Comparison of ENCODE assay signal across 8 cellular contexts in the genomic region with DNA sequence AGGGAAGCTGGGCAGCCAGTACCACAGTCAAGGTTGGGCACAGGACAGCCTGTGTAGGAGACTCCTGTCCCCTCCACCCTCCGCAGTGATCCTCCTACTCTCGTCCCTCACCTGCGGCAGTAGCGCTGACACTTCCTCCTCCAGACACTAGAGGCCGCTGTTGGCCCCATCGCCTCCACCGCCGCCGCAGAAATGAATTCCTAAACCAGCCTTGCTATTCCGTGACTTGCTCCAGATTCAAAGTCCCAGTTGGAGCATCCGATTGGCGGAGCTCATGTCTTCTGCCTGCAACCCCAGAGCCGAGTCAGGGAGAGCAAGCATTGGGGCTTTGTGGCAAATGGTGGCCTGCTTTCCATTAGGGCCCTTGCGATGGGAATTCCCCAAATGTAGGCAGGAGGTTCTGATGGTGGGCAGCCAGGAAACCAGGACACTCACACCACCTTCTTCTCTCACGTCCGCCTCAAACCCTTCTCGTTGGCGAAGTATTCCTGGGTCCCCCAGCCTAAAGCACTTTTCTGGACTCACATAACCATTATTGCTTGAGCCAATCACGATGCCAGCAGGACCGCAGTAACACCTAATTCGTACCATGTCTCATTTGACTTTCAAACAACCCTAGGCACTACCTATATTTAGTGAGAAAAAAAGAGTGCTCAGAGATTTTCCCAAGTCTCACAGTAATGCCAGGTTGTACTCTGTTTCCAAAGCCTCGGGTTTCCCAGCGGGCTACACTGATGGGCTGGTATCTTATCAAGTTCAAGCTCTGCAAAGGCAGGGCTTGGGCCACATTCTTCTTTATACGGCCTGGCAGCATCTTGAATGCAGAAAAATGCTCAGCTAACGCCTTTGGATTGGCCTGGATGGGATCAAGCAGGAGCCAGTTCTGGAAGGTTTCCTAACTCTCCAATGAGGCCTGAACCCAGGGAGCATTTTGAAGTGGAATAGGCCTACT. TPM values are rescaled to one million over a fixed set of nuclear protein-coding genes. Genes with fewer than 3 reads are reported as not detected.
DNase-seq lines count a peak whose midpoint lies in the region; ATAC-seq and TF ChIP-seq lines count a peak whose summit lies in the region.

No MANE protein-coding gene starts in this region.

- H3K9me3 Mint-ChIP-seq in activated CD8-positive, alpha-beta T cell treated with anti-CD3 and anti-CD28 coated beads, Interleukin-2, amount 10 ng/mL, durations not matched to agents 7 days and 5 days (ENCODE audit: insufficient read depth), result no peaks in the 10 kb centered on the region
- no peaks in the 10 kb centered on the region for H3K9me3 Mint-ChIP-seq in effector memory CD8-positive, alpha-beta T cell

- no peaks in the 10 kb centered on the region for H3K9me3 ChIP-seq in mesenchymal stem cell (ENCODE audit: control insufficient read depth, low read length)

- peak overlapping the region; percentile 66 for H2AFZ ChIP-seq in mesenchymal stem cell (ENCODE audit: low read depth, low read length)

- H3K14ac ChIP-seq in mesenchymal stem cell (ENCODE audit: low read length in 2 of 2), result no peak overlapping the region

- H2AK5ac ChIP-seq in mesenchymal stem cell (ENCODE audit: low read length, severe bottlenecking), result peak overlapping the region; percentile 1

- ATAC-seq in HG03439 (IDR thresholded peaks at IDR 0.05; ENCODE audit: unreplicated experiment), result peak; percentile 32
- peak; percentile 21 for ATAC-seq in activated CD8-positive, alpha-beta T cell treated with anti-CD3 and anti-CD28 coated beads, Interleukin-2, amount 10 ng/mL, durations not matched to agents 7 days and 5 days
- no peak for ATAC-seq in effector memory CD8-positive, alpha-beta T cell (replicated peaks)
- no peak for ATAC-seq in GM18502 (IDR thresholded peaks at IDR 0.05; ENCODE audit: poor library complexity, unreplicated experiment)

- H3K27ac ChIP-seq in mesenchymal stem cell (ENCODE audit: low read length, poor library complexity, severe bottlenecking), result peak overlapping the region; percentile 83

- peak overlapping the region; percentile 66 for H4K8ac ChIP-seq in mesenchymal stem cell (ENCODE audit: low read length)

- H3K4me2 ChIP-seq in mesenchymal stem cell (ENCODE audit: low read length, poor library complexity, severe bottlenecking), result peak overlapping the region; percentile 56

- peak overlapping the region; percentile 30 to 31 for H3K18ac ChIP-seq in mesenchymal stem cell (ENCODE audit: low read depth in 1 of 2, low read length in 2 of 2)

- peaks cover 20% of the 10 kb centered on the region for H3K36me3 Mint-ChIP-seq in activated CD8-positive, alpha-beta T cell treated with anti-CD3 and anti-CD28 coated beads, Interleukin-2, amount 10 ng/mL, durations not matched to agents 7 days and 5 days (ENCODE audit: low read depth)
- H3K36me3 Mint-ChIP-seq in effector memory CD8-positive, alpha-beta T cell (ENCODE audit: insufficient read depth), result peaks cover 48% of the 10 kb centered on the region

- peaks cover 39% of the 10 kb centered on the region for H3K4me1 Mint-ChIP-seq in activated CD8-positive, alpha-beta T cell treated with anti-CD3 and anti-CD28 coated beads, Interleukin-2, amount 10 ng/mL, durations not matched to agents 7 days and 5 days (ENCODE audit: low read depth)
- peaks cover 28 to 34% of the 10 kb centered on the region in 2 donors for H3K4me1 Mint-ChIP-seq in effector memory CD8-positive, alpha-beta T cell (ENCODE audit: low read depth in 2 of 2)

- 36% methylated on average over 25 of the region's 25 CpGs for WGBS in mesenchymal stem cell

- H2BK15ac ChIP-seq in mesenchymal stem cell (ENCODE audit: low read depth, poor library complexity, severe bottlenecking), result no peak overlapping the region

- H3K27me3 Mint-ChIP-seq in activated CD8-positive, alpha-beta T cell treated with anti-CD3 and anti-CD28 coated beads, Interleukin-2, amount 10 ng/mL, durations not matched to agents 7 days and 5 days (ENCODE audit: low read depth), result no peaks in the 10 kb centered on the region
- no peaks in the 10 kb centered on the region for H3K27me3 Mint-ChIP-seq in effector memory CD8-positive, alpha-beta T cell

- no peaks in the 10 kb centered on the region for H3K27me3 ChIP-seq in mesenchymal stem cell (ENCODE audit: control insufficient read depth in 1 of 2, insufficient read depth in 1 of 2, low read length in 2 of 2)

- peak overlapping the region; percentile 98 for H3K27ac Mint-ChIP-seq in activated CD8-positive, alpha-beta T cell treated with anti-CD3 and anti-CD28 coated beads, Interleukin-2, amount 10 ng/mL, durations not matched to agents 7 days and 5 days
- H3K27ac Mint-ChIP-seq in effector memory CD8-positive, alpha-beta T cell, result peak overlapping the region; percentile 98 to 99

- peak overlapping the region; percentile 97 for H3K9ac ChIP-seq in mesenchymal stem cell (ENCODE audit: low read length)

- CTCF ChIA-PET in activated CD8-positive, alpha-beta T cell treated with anti-CD3 and anti-CD28 coated beads, Interleukin-2, amount 10 ng/mL, durations not matched to agents 7 days and 5 days (lab: Charles Lee), result interaction anchor here (0.7 to 13.6 kb wide), 22 partner anchors 9 to 121 kb away, joined by 3 to 239 read pairs (median 7); a partner anchor contains a TSS

- POLR2A ChIA-PET in activated CD8-positive, alpha-beta T cell treated with anti-CD3 and anti-CD28 coated beads, Interleukin-2, amount 10 ng/mL, durations not matched to agents 7 days and 5 days (lab: Charles Lee), result interaction anchor here (0.6 to 3.0 kb wide), 13 partner anchors 17 to 117 kb away, joined by 3 to 42 read pairs (median 10); a partner anchor contains a TSS

- peak overlapping the region in 1 of 2 experiments; percentile 31 for H3K4me3 ChIP-seq in mesenchymal stem cell (ENCODE audit: insufficient read depth in 1 of 2, low read depth in 1 of 2, low read length in 2 of 2)

- peaks cover 13% of the 10 kb centered on the region for H3K79me1 ChIP-seq in mesenchymal stem cell (replicated peaks; ENCODE audit: low read length, poor library complexity, severe bottlenecking)

- peak; percentile 99 for TF ChIP-seq CTCF in GM12872 (IDR thresholded peaks at IDR 0.05; ENCODE audit: insufficient read depth, low read depth, low read length)

- H2BK12ac ChIP-seq in mesenchymal stem cell (ENCODE audit: low read length in 2 of 2), result peak overlapping the region; percentile 82 to 87

- peaks cover 36% of the 10 kb centered on the region for H3K4me1 ChIP-seq in mesenchymal stem cell (ENCODE audit: control insufficient read depth, insufficient read depth, low read depth, low read length)

- no peak overlapping the region for H2BK5ac ChIP-seq in mesenchymal stem cell (ENCODE audit: low read depth, low read length, poor library complexity, severe bottlenecking)

- H2BK120ac ChIP-seq in mesenchymal stem cell (ENCODE audit: low read depth, low read length), result no peak overlapping the region

- H3K36me3 ChIP-seq in mesenchymal stem cell (ENCODE audit: control insufficient read depth in 1 of 2, insufficient read depth in 2 of 2, low read depth in 1 of 2, low read length in 2 of 2), result peaks cover 23 to 28% of the 10 kb centered on the region in 2 experiments

- peak overlapping the region; percentile 93 for H3K4me3 Mint-ChIP-seq in activated CD8-positive, alpha-beta T cell treated with anti-CD3 and anti-CD28 coated beads, Interleukin-2, amount 10 ng/mL, durations not matched to agents 7 days and 5 days
- peak overlapping the region; percentile 83 to 84 for H3K4me3 Mint-ChIP-seq in effector memory CD8-positive, alpha-beta T cell

- peak overlapping the region; percentile 63 for H4K91ac ChIP-seq in mesenchymal stem cell (ENCODE audit: low read length)

- peak overlapping the region in 1 of 2 experiments; percentile 3 for H3K4ac ChIP-seq in mesenchymal stem cell (ENCODE audit: low read depth in 1 of 2, low read length in 2 of 2)

- no peak overlapping the region for H3K23ac ChIP-seq in mesenchymal stem cell (ENCODE audit: low read length in 2 of 2)

- DNase-seq in NCI-H69 (lab: John Stamatoyannopoulos, UW) (peak; percentile 63), mesenchymal stem cell (peak; percentile 91)
- peak; percentile 79 for DNase-seq in activated CD8-positive, alpha-beta T cell treated with anti-CD3 and anti-CD28 coated beads, Interleukin-2, amount 10 ng/mL, durations not matched to agents 7 days and 5 days
- DNase-seq in effector memory CD8-positive, alpha-beta T cell, result peak; percentile 68 to 77 (median 70)
- peak; percentile 53 for DNase-seq in stimulated activated CD8-positive, alpha-beta memory T cell treated with anti-CD3 and anti-CD28 coated beads, Interleukin-15, amount 100 ng/mL, for 24 hours (ENCODE audit: low read depth)

RNA-seq across cellular contexts. Expression of a gene that starts 1.2 kb away (rescaled TPM):
- 10 to 100 TPM; 43.5 to 51.1 TPM for total RNA-seq in activated CD8-positive, alpha-beta T cell treated with anti-CD3 and anti-CD28 coated beads, Interleukin-2, amount 10 ng/mL, durations not matched to agents 7 days and 5 days
- 32.5 TPM for polyA plus RNA-seq in mesenchymal stem cell (2013, experiment 1 of 2)
- polyA plus RNA-seq in mesenchymal stem cell (2013, experiment 2 of 2), result 34.8 TPM

RNA-seq across cellular contexts. Expression of a gene that starts 24.3 kb away (rescaled TPM):
- total RNA-seq in activated CD8-positive, alpha-beta T cell treated with anti-CD3 and anti-CD28 coated beads, Interleukin-2, amount 10 ng/mL, durations not matched to agents 7 days and 5 days, result 100 to 1,000 TPM; 286 to 292 TPM
- polyA plus RNA-seq in mesenchymal stem cell (2013, experiment 1 of 2), result 11.2 TPM
- 9.3 TPM for polyA plus RNA-seq in mesenchymal stem cell (2013, experiment 2 of 2)

RNA-seq across cellular contexts. Expression of a gene that starts 24.9 kb away (rescaled TPM):
- total RNA-seq in activated CD8-positive, alpha-beta T cell treated with anti-CD3 and anti-CD28 coated beads, Interleukin-2, amount 10 ng/mL, durations not matched to agents 7 days and 5 days, result not detected
- polyA plus RNA-seq in mesenchymal stem cell (2013, experiment 1 of 2), result not detected
- not detected for polyA plus RNA-seq in mesenchymal stem cell (2013, experiment 2 of 2)

RNA-seq across cellular contexts. Expression of a gene that starts 31.2 kb away (rescaled TPM):
- total RNA-seq in activated CD8-positive, alpha-beta T cell treated with anti-CD3 and anti-CD28 coated beads, Interleukin-2, amount 10 ng/mL, durations not matched to agents 7 days and 5 days, result under 1 TPM in 1 of 2 experiments, not detected in 1; 0.16 TPM
- polyA plus RNA-seq in mesenchymal stem cell (2013, experiment 1 of 2), result 0.36 TPM
- 0.47 TPM for polyA plus RNA-seq in mesenchymal stem cell (2013, experiment 2 of 2)

RNA-seq across cellular contexts. Expression of a gene that starts 32.7 kb away (rescaled TPM):
- total RNA-seq in activated CD8-positive, alpha-beta T cell treated with anti-CD3 and anti-CD28 coated beads, Interleukin-2, amount 10 ng/mL, durations not matched to agents 7 days and 5 days, result 10 to 100 TPM; 31.2 to 31.5 TPM
- 17.1 TPM for polyA plus RNA-seq in mesenchymal stem cell (2013, experiment 1 of 2)
- 15.8 TPM for polyA plus RNA-seq in mesenchymal stem cell (2013, experiment 2 of 2)

Comparison
In these comparisons a context has a peak if more than half of its experiments do, and no peak if none do; other contexts are left out.
1. ATAC-seq: peak in HG03439 (single experiment) and activated CD8-positive, alpha-beta T cell treated with anti-CD3 and anti-CD28 coated beads, Interleukin-2, amount 10 ng/mL, durations not matched to agents 7 days and 5 days (single experiment); none in effector memory CD8-positive, alpha-beta T cell (single experiment) and GM18502 (single experiment).
2. Peak in every context shown above with its lines, with median percentiles within 50 percentile points of each other: DNase-seq.